ENCODE assay signal across 1 cellular context in genomic region chr1:26233903-26234643, GRCh38.
TF ChIP-seq lines count a peak whose summit lies in the region.

Gene CEP85, plus strand, starts transcription at chr1:26234200. Its CDS starts 5,584 bp downstream, at chr1:26239784.

TF ChIP-seq in H1, 55 proteins besides CTCF, POLR2A, EP300 and RAD21:
- TF ChIP-seq RXRA (IDR thresholded peaks at IDR 0.05; ENCODE audit: insufficient read depth, low read depth, low read length) (no peak), BACH1 (IDR thresholded peaks at IDR 0.05; ENCODE audit: low read length) (no peak; the same call in 1 of the 2 replicates), GTF2F1 (IDR thresholded peaks at IDR 0.05; ENCODE audit: borderline replicate concordance, low read depth, low read length) (no peak), JUN (IDR thresholded peaks at IDR 0.05; ENCODE audit: low read depth, low read length) (no peak), E2F6 (IDR thresholded peaks at IDR 0.05) (peak; percentile 75), MAX (IDR thresholded peaks at IDR 0.05) (no peak; the same call in none of the 2 replicates), CBX8 (IDR thresholded peaks at IDR 0.05; ENCODE audit: borderline replicate concordance, low read depth, low read length) (no peak), SP1 (IDR thresholded peaks at IDR 0.05; ENCODE audit: low read depth, low read length) (peak; percentile 88), SIN3A (conservative IDR thresholded peaks at IDR 0.05 in 1 of 2, IDR thresholded peaks at IDR 0.05 in 1 of 2; ENCODE audit: low read depth in 1 of 2, low read length in 2 of 2) (peak; percentile 35 to 46; a peak in 2 of 4 replicates), TEAD4 (IDR thresholded peaks at IDR 0.05; ENCODE audit: low read depth, low read length) (0 out of 2 replicates have a peak, but pooled peaks have one; percentile 12), HDAC6 (IDR thresholded peaks at IDR 0.05; ENCODE audit: low read depth, low read length) (no peak), CTBP2 (IDR thresholded peaks at IDR 0.05; ENCODE audit: borderline replicate concordance, insufficient read depth, insufficient read length, low read length) (no peak), USF2 (IDR thresholded peaks at IDR 0.05; ENCODE audit: low read length) (no peak), HDAC2 (IDR thresholded peaks at IDR 0.05; ENCODE audit: borderline replicate concordance in 1 of 2, low read depth in 2 of 2, low read length in 2 of 2) (0 out of 4 replicates have a peak, but pooled peaks of 1 of the 2 experiments have one; percentile 50), ZNF274 (IDR thresholded peaks at IDR 0.05; ENCODE audit: borderline replicate concordance, extremely low read depth, low read length) (no peak), CEBPB (IDR thresholded peaks at IDR 0.05; ENCODE audit: low read depth, low read length) (no peak), KDM4A (IDR thresholded peaks at IDR 0.05; ENCODE audit: low read depth, low read length, severe bottlenecking) (peak; percentile 99), KDM1A (IDR thresholded peaks at IDR 0.05; ENCODE audit: borderline replicate concordance, low read length) (no peak), SP4 (IDR thresholded peaks at IDR 0.05; ENCODE audit: low read length) (peak; percentile 92), TCF12 (IDR thresholded peaks at IDR 0.05; ENCODE audit: low read depth, low read length) (no peak), TAF7 (optimal IDR thresholded peaks at IDR 0.05; ENCODE audit: borderline replicate concordance, low read depth, low read length) (peak; percentile 21), SIX5 (IDR thresholded peaks at IDR 0.05; ENCODE audit: low read depth, low read length) (no peak), KDM5A (IDR thresholded peaks at IDR 0.05; ENCODE audit: low read length) (no peak), SAP30 (IDR thresholded peaks at IDR 0.05; ENCODE audit: insufficient read depth, insufficient replicate concordance, low read length) (peak; percentile 89), SRF (IDR thresholded peaks at IDR 0.05; ENCODE audit: low read depth, low read length) (no peak), BCL11A (IDR thresholded peaks at IDR 0.05; ENCODE audit: low read depth in 2 of 2, low read length in 2 of 2) (no peak), ATF3 (IDR thresholded peaks at IDR 0.05; ENCODE audit: insufficient read depth, low read depth, low read length) (no peak), RBBP5 (IDR thresholded peaks at IDR 0.05; ENCODE audit: borderline replicate concordance, low read depth, low read length) (no peak; the same call in 1 of the 2 replicates), CHD7 (IDR thresholded peaks at IDR 0.05; ENCODE audit: insufficient replicate concordance, low read length) (no peak), CHD1 (IDR thresholded peaks at IDR 0.05; ENCODE audit: low read depth, low read length) (no peak), RFX5 (IDR thresholded peaks at IDR 0.05; ENCODE audit: borderline replicate concordance, low read depth, low read length) (no peak), NRF1 (IDR thresholded peaks at IDR 0.05; ENCODE audit: low read depth, low read length) (peak; percentile 59), POU5F1 (IDR thresholded peaks at IDR 0.05; ENCODE audit: low read depth, low read length) (no peak), YY1 (IDR thresholded peaks at IDR 0.05; ENCODE audit: low read depth, low read length) (no peak), RNF2 (IDR thresholded peaks at IDR 0.05; ENCODE audit: borderline replicate concordance, low read depth, low read length, missing control alignments, poor library complexity, severe bottlenecking) (no peak), NANOG (IDR thresholded peaks at IDR 0.05; ENCODE audit: insufficient read depth, low read depth, low read length, poor library complexity, severe bottlenecking) (no peak), GABPA (IDR thresholded peaks at IDR 0.05; ENCODE audit: borderline replicate concordance, insufficient read depth, low read length) (0 out of 2 replicates have a peak, but pooled peaks have one; percentile 15), SP2 (IDR thresholded peaks at IDR 0.05; ENCODE audit: low read length) (peak; percentile 50; the same call in 1 of the 2 replicates), EGR1 (IDR thresholded peaks at IDR 0.05; ENCODE audit: borderline replicate concordance, low read depth, low read length) (peak; percentile 57; the same call in 1 of the 2 replicates), SIRT6 (IDR thresholded peaks at IDR 0.05; ENCODE audit: low read length) (no peak), MAFK (IDR thresholded peaks at IDR 0.05; ENCODE audit: low read depth, low read length) (no peak), POLR2AphosphoS5 (IDR thresholded peaks at IDR 0.05; ENCODE audit: low read depth, low read length) (peak; percentile 75), TAF1 (IDR thresholded peaks at IDR 0.05; ENCODE audit: low read depth, low read length) (peak; percentile 75; the same call in 1 of the 2 replicates), TBP (IDR thresholded peaks at IDR 0.05; ENCODE audit: low read depth, low read length) (peak; percentile 51; the same call in 1 of the 2 replicates), CHD2 (IDR thresholded peaks at IDR 0.05; ENCODE audit: low read length) (peak; percentile 59), FOSL1 (IDR thresholded peaks at IDR 0.05; ENCODE audit: insufficient read depth, low read depth, low read length) (no peak), SUZ12 (IDR thresholded peaks at IDR 0.05; ENCODE audit: low read length) (no peak), CREB1 (IDR thresholded peaks at IDR 0.05) (peak; percentile 81), CBX5 (IDR thresholded peaks at IDR 0.05; ENCODE audit: low read depth, low read length) (no peak), EZH2 (IDR thresholded peaks at IDR 0.05; ENCODE audit: low read depth, low read length, severe bottlenecking) (no peak), ASH2L (IDR thresholded peaks at IDR 0.05; ENCODE audit: low read length) (peak; percentile 52), ATF2 (IDR thresholded peaks at IDR 0.05; ENCODE audit: low read length) (no peak), BRCA1 (IDR thresholded peaks at IDR 0.05; ENCODE audit: low read depth, low read length) (no peak), JUND (IDR thresholded peaks at IDR 0.05; ENCODE audit: low read length) (no peak), PHF8 (conservative IDR thresholded peaks at IDR 0.05; ENCODE audit: low read depth, low read length) (peak; percentile 85)
TF ChIP-seq in H1: peak in this region for 20.
